Comparison of ENCODE assay signal across 1 cellular context in the genomic region with DNA sequence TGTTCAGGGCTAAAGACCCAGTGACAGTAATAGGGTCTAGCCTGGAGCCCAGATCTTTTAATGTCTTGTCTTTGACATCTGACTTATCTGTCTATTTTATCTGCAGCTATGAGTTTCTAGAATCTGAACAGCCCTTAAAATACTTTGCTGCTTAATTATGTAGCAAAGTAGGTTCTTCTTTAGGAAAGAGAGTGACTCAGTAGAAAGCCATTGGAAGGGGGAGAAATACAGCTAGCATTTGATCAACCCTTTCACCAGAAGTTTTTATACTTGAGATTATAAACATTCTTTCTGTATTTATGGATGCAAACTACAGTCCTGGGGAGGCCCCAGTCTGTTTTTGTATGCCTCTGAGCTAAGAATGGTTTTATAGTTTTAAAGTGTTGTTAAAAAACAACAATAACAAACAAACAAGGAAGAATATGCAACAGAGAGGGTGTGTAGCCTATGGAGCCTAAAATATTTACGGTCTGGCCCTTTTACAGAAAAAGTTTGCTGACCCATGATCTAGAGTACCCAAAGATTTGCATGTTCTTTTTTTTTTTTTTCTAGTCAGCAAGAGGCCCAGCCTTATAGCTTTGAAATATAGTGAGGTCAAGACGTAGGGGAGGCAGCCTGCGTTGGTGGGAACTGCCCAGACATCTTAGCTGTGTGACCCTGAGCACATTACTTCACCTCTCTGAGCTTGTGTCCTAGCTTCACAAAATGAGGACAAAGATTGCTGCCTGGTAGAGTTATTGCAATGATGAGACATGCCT.
TF ChIP-seq lines count a peak whose summit lies in the region.

No MANE protein-coding gene starts in this region.

TF ChIP-seq in A549, 52 proteins besides CTCF, POLR2A, EP300 and RAD21 (continued from another document):
- TF ChIP-seq, protein P1, sequence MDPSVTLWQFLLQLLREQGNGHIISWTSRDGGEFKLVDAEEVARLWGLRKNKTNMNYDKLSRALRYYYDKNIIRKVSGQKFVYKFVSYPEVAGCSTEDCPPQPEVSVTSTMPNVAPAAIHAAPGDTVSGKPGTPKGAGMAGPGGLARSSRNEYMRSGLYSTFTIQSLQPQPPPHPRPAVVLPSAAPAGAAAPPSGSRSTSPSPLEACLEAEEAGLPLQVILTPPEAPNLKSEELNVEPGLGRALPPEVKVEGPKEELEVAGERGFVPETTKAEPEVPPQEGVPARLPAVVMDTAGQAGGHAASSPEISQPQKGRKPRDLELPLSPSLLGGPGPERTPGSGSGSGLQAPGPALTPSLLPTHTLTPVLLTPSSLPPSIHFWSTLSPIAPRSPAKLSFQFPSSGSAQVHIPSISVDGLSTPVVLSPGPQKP (IDR thresholded peaks at IDR 0.05; ENCODE audit: low read depth, low read length): no peak
- TF ChIP-seq ZNF302 (CRISPR knock-in tag; IDR thresholded peaks at IDR 0.05): no peak
- no peak for TF ChIP-seq NPAS2 (CRISPR knock-in tag; IDR thresholded peaks at IDR 0.05; ENCODE audit: borderline replicate concordance)
- TF ChIP-seq SREBF2 (IDR thresholded peaks at IDR 0.05): no peak
- TF ChIP-seq EHF (CRISPR knock-in tag; IDR thresholded peaks at IDR 0.05): no peak
